1 cellular context compared by ENCODE assay signal in genomic region chr17:72976971-72977767, GRCh38.
A peak's percentile ranks its signal among the peaks of the same experiment; 100 is the strongest.
TF ChIP-seq lines count a peak whose summit lies in the region.

No MANE protein-coding gene starts in this region.

TF ChIP-seq in K562, 482 proteins besides CTCF, POLR2A, EP300 and RAD21 (continued from another document and continues in another):
- no peak for TF ChIP-seq TSHZ1 (CRISPR knock-in tag; IDR thresholded peaks at IDR 0.05)
- TF ChIP-seq, protein P1, sequence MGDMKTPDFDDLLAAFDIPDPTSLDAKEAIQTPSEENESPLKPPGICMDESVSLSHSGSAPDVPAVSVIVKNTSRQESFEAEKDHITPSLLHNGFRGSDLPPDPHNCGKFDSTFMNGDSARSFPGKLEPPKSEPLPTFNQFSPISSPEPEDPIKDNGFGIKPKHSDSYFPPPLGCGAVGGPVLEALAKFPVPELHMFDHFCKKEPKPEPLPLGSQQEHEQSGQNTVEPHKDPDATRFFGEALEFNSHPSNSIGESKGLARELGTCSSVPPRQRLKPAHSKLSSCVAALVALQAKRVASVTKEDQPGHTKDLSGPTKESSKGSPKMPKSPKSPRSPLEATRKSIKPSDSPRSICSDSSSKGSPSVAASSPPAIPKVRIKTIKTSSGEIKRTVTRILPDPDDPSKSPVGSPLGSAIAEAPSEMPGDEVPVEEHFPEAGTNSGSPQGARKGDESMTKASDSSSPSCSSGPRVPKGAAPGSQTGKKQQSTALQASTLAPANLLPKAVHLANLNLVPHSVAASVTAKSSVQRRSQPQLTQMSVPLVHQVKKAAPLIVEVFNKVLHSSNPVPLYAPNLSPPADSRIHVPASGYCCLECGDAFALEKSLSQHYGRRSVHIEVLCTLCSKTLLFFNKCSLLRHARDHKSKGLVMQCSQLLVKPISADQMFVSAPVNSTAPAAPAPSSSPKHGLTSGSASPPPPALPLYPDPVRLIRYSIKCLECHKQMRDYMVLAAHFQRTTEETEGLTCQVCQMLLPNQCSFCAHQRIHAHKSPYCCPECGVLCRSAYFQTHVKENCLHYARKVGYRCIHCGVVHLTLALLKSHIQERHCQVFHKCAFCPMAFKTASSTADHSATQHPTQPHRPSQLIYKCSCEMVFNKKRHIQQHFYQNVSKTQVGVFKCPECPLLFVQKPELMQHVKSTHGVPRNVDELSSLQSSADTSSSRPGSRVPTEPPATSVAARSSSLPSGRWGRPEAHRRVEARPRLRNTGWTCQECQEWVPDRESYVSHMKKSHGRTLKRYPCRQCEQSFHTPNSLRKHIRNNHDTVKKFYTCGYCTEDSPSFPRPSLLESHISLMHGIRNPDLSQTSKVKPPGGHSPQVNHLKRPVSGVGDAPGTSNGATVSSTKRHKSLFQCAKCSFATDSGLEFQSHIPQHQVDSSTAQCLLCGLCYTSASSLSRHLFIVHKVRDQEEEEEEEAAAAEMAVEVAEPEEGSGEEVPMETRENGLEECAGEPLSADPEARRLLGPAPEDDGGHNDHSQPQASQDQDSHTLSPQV (IDR thresholded peaks at IDR 0.05) = peak; percentile 88
- TF ChIP-seq, protein P2, sequence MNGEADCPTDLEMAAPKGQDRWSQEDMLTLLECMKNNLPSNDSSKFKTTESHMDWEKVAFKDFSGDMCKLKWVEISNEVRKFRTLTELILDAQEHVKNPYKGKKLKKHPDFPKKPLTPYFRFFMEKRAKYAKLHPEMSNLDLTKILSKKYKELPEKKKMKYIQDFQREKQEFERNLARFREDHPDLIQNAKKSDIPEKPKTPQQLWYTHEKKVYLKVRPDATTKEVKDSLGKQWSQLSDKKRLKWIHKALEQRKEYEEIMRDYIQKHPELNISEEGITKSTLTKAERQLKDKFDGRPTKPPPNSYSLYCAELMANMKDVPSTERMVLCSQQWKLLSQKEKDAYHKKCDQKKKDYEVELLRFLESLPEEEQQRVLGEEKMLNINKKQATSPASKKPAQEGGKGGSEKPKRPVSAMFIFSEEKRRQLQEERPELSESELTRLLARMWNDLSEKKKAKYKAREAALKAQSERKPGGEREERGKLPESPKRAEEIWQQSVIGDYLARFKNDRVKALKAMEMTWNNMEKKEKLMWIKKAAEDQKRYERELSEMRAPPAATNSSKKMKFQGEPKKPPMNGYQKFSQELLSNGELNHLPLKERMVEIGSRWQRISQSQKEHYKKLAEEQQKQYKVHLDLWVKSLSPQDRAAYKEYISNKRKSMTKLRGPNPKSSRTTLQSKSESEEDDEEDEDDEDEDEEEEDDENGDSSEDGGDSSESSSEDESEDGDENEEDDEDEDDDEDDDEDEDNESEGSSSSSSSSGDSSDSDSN (IDR thresholded peaks at IDR 0.05; ENCODE audit: borderline replicate concordance in 1 of 2, low read depth in 2 of 2, low read length in 2 of 2) = 0 out of 4 replicates have a peak, but pooled peaks of 1 of the 2 experiments have one; percentile 22
- TF ChIP-seq LARP7 (IDR thresholded peaks at IDR 0.05) = no peak
- TF ChIP-seq HMBOX1 (IDR thresholded peaks at IDR 0.05) = peak; percentile 82
- TF ChIP-seq CCAR2 (IDR thresholded peaks at IDR 0.05; ENCODE audit: low read depth, low read length) = no peak
- TF ChIP-seq CUX1 (CRISPR knock-in tag; IDR thresholded peaks at IDR 0.05) = 0 out of 2 replicates have a peak, but pooled peaks have one; percentile 37
- TF ChIP-seq TCF7L2 (IDR thresholded peaks at IDR 0.05; ENCODE audit: low read depth, low read length) = no peak
- TF ChIP-seq TRIM28 (IDR thresholded peaks at IDR 0.05) = no peak
- no peak for TF ChIP-seq U2AF1 (optimal IDR thresholded peaks at IDR 0.05; ENCODE audit: low read depth, low read length)
- no peak for TF ChIP-seq GATA2 (CRISPR knock-in tag; IDR thresholded peaks at IDR 0.05)
- TF ChIP-seq DPF2 (IDR thresholded peaks at IDR 0.05) = peak; percentile 45; the same call in 1 of the 2 replicates
- TF ChIP-seq ZFX (CRISPR knock-in tag; IDR thresholded peaks at IDR 0.05) = peak; percentile 40; the same call in 1 of the 2 replicates
- TF ChIP-seq, protein P3, sequence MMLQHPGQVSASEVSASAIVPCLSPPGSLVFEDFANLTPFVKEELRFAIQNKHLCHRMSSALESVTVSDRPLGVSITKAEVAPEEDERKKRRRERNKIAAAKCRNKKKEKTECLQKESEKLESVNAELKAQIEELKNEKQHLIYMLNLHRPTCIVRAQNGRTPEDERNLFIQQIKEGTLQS (IDR thresholded peaks at IDR 0.05) = peak; percentile 31; the same call in 1 of the 2 replicates
- TF ChIP-seq, protein P3 (CRISPR knock-in tag; conservative IDR thresholded peaks at IDR 0.05) = no peak
- TF ChIP-seq SMARCA4 (IDR thresholded peaks at IDR 0.05) = peak; percentile 54
- TF ChIP-seq, protein P4, sequence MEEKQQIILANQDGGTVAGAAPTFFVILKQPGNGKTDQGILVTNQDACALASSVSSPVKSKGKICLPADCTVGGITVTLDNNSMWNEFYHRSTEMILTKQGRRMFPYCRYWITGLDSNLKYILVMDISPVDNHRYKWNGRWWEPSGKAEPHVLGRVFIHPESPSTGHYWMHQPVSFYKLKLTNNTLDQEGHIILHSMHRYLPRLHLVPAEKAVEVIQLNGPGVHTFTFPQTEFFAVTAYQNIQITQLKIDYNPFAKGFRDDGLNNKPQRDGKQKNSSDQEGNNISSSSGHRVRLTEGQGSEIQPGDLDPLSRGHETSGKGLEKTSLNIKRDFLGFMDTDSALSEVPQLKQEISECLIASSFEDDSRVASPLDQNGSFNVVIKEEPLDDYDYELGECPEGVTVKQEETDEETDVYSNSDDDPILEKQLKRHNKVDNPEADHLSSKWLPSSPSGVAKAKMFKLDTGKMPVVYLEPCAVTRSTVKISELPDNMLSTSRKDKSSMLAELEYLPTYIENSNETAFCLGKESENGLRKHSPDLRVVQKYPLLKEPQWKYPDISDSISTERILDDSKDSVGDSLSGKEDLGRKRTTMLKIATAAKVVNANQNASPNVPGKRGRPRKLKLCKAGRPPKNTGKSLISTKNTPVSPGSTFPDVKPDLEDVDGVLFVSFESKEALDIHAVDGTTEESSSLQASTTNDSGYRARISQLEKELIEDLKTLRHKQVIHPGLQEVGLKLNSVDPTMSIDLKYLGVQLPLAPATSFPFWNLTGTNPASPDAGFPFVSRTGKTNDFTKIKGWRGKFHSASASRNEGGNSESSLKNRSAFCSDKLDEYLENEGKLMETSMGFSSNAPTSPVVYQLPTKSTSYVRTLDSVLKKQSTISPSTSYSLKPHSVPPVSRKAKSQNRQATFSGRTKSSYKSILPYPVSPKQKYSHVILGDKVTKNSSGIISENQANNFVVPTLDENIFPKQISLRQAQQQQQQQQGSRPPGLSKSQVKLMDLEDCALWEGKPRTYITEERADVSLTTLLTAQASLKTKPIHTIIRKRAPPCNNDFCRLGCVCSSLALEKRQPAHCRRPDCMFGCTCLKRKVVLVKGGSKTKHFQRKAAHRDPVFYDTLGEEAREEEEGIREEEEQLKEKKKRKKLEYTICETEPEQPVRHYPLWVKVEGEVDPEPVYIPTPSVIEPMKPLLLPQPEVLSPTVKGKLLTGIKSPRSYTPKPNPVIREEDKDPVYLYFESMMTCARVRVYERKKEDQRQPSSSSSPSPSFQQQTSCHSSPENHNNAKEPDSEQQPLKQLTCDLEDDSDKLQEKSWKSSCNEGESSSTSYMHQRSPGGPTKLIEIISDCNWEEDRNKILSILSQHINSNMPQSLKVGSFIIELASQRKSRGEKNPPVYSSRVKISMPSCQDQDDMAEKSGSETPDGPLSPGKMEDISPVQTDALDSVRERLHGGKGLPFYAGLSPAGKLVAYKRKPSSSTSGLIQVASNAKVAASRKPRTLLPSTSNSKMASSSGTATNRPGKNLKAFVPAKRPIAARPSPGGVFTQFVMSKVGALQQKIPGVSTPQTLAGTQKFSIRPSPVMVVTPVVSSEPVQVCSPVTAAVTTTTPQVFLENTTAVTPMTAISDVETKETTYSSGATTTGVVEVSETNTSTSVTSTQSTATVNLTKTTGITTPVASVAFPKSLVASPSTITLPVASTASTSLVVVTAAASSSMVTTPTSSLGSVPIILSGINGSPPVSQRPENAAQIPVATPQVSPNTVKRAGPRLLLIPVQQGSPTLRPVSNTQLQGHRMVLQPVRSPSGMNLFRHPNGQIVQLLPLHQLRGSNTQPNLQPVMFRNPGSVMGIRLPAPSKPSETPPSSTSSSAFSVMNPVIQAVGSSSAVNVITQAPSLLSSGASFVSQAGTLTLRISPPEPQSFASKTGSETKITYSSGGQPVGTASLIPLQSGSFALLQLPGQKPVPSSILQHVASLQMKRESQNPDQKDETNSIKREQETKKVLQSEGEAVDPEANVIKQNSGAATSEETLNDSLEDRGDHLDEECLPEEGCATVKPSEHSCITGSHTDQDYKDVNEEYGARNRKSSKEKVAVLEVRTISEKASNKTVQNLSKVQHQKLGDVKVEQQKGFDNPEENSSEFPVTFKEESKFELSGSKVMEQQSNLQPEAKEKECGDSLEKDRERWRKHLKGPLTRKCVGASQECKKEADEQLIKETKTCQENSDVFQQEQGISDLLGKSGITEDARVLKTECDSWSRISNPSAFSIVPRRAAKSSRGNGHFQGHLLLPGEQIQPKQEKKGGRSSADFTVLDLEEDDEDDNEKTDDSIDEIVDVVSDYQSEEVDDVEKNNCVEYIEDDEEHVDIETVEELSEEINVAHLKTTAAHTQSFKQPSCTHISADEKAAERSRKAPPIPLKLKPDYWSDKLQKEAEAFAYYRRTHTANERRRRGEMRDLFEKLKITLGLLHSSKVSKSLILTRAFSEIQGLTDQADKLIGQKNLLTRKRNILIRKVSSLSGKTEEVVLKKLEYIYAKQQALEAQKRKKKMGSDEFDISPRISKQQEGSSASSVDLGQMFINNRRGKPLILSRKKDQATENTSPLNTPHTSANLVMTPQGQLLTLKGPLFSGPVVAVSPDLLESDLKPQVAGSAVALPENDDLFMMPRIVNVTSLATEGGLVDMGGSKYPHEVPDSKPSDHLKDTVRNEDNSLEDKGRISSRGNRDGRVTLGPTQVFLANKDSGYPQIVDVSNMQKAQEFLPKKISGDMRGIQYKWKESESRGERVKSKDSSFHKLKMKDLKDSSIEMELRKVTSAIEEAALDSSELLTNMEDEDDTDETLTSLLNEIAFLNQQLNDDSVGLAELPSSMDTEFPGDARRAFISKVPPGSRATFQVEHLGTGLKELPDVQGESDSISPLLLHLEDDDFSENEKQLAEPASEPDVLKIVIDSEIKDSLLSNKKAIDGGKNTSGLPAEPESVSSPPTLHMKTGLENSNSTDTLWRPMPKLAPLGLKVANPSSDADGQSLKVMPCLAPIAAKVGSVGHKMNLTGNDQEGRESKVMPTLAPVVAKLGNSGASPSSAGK (IDR thresholded peaks at IDR 0.05) = peak; percentile 69; the same call in 1 of the 2 replicates
- peak; percentile 25 for TF ChIP-seq RBBP5 (IDR thresholded peaks at IDR 0.05; ENCODE audit: borderline replicate concordance, insufficient read depth, low read length, poor library complexity, severe bottlenecking)
- TF ChIP-seq EP400 (IDR thresholded peaks at IDR 0.05) = peak; percentile 33; the same call in 1 of the 2 replicates
